11 cellular contexts compared by ENCODE assay signal in the genomic region with DNA sequence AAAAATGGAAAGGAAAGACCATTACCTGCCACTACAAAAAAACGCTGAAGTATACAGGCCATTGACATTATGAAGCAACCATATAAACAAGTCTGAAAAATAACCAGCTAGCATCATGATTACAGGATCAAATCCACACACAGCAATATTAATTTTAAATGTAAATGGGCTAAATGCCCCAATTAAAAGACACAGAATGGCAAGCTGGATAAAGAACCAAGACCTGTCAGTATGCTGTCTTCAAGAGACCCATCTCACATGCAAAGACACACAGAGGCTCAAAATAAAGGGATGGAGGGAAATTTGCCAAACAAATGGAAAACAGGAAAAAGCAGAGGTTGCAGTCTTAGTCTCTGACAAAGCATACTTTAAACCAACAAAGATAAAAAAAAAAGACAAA. TPM values are rescaled to one million over a fixed set of nuclear protein-coding genes. Genes with fewer than 3 reads are reported as not detected.
"Had no signal": no experiment of that assay in that cellular context is flagged by ENCODE, and none has a peak within 500 bp of the region (broad histone marks: within the 10 kb centered on the region; RNA-seq: fewer than 3 reads in every experiment).

No MANE protein-coding gene starts in this region.

RNA-seq across cellular contexts. Expression of a gene that starts 33.9 kb away (rescaled TPM):
- total RNA-seq: neural crest cell, osteocyte, posterior vena cava, pulmonary artery endothelial cell, sciatic nerve, stomach, subcutaneous adipose tissue, temporal lobe, thoracic aorta, tibial nerve, ureter had no signal
